In genomic region chr7:91685544-91685943, GRCh38 we compare ENCODE assay signal across 24 cellular contexts.
DNase-seq lines count a peak whose midpoint lies in the region; ATAC-seq and TF ChIP-seq lines count a peak whose summit lies in the region.
"Had no signal": no experiment of that assay in that cellular context is flagged by ENCODE, and none has a peak within 500 bp of the region (broad histone marks: within the 10 kb centered on the region; RNA-seq: fewer than 3 reads in every experiment).

No MANE protein-coding gene starts in this region.

- H3K36me3 ChIP-seq in PC-3 (ENCODE audit: low read depth, low read length), result no peaks in the 10 kb centered on the region
- H3K36me3 ChIP-seq in mesenchymal stem cell (ENCODE audit: control insufficient read depth in 1 of 2, insufficient read depth in 2 of 2, low read depth in 1 of 2, low read length in 2 of 2), result no peaks in the 10 kb centered on the region
- H3K36me3 ChIP-seq: esophagus muscularis mucosa, heart right ventricle, thoracic aorta, vagina had no signal

- no peak overlapping the region for H2AK5ac ChIP-seq in mesenchymal stem cell (ENCODE audit: low read length, severe bottlenecking)

- H3K4me3 ChIP-seq in PC-3 (ENCODE audit: low read length) (no peak overlapping the region), choroid plexus epithelial cell (ENCODE audit: low read depth, low read length) (no peak overlapping the region), mesenchymal stem cell (ENCODE audit: insufficient read depth in 1 of 2, low read depth in 1 of 2, low read length in 2 of 2) (no peak overlapping the region)
- H3K4me3 ChIP-seq: body of pancreas, esophagus muscularis mucosa, heart right ventricle, left ventricle myocardium inferior, thoracic aorta, vagina had no signal

- H3K4me2 ChIP-seq in PC-3 (ENCODE audit: low read length) (no peak overlapping the region), mesenchymal stem cell (ENCODE audit: low read length, poor library complexity, severe bottlenecking) (no peak overlapping the region)

- H3K4me1 ChIP-seq in PC-3 (ENCODE audit: insufficient read depth, low read length) (no peaks in the 10 kb centered on the region), mesenchymal stem cell (ENCODE audit: control insufficient read depth, insufficient read depth, low read depth, low read length) (no peaks in the 10 kb centered on the region)
- H3K4me1 ChIP-seq: body of pancreas, esophagus muscularis mucosa, vagina had no signal

- no peak overlapping the region for H3K18ac ChIP-seq in mesenchymal stem cell (ENCODE audit: low read depth in 1 of 2, low read length in 2 of 2)

- no peak overlapping the region for H2BK120ac ChIP-seq in mesenchymal stem cell (ENCODE audit: low read depth, low read length)

- no peak overlapping the region for H3K23ac ChIP-seq in mesenchymal stem cell (ENCODE audit: low read length in 2 of 2)

- no peak overlapping the region for H3K27ac ChIP-seq in PC-3 (ENCODE audit: low read length)
- no peak overlapping the region for H3K27ac ChIP-seq in mesenchymal stem cell (ENCODE audit: low read length, poor library complexity, severe bottlenecking)
- H3K27ac ChIP-seq: body of pancreas, esophagus muscularis mucosa, heart right ventricle, left ventricle myocardium inferior, thoracic aorta, vagina had no signal

- H3K9ac ChIP-seq in PC-3 (ENCODE audit: low read length) (no peak overlapping the region), mesenchymal stem cell (ENCODE audit: low read length) (peak overlapping the region; percentile 38)

- H2BK5ac ChIP-seq in mesenchymal stem cell (ENCODE audit: low read depth, low read length, poor library complexity, severe bottlenecking), result no peak overlapping the region

- H3K9me3 ChIP-seq in PC-3 (ENCODE audit: low read length) (no peaks in the 10 kb centered on the region), mesenchymal stem cell (ENCODE audit: control insufficient read depth, low read length) (peaks cover 23% of the 10 kb centered on the region)
- H3K9me3 ChIP-seq: vagina had no signal

- H3K9me2 ChIP-seq in PC-3 (replicated peaks; ENCODE audit: low read length), result no peaks in the 10 kb centered on the region

- no peaks in the 10 kb centered on the region for H3F3A ChIP-seq in PC-3 (ENCODE audit: low read length, unreplicated experiment)

- no peaks in the 10 kb centered on the region for H3K27me3 ChIP-seq in PC-3 (ENCODE audit: low read length)
- H3K27me3 ChIP-seq in mesenchymal stem cell (ENCODE audit: control insufficient read depth in 1 of 2, insufficient read depth in 1 of 2, low read length in 2 of 2), result no peaks in the 10 kb centered on the region
- H3K27me3 ChIP-seq: body of pancreas, esophagus muscularis mucosa, heart right ventricle, vagina had no signal

- H2BK12ac ChIP-seq in mesenchymal stem cell (ENCODE audit: low read length in 2 of 2), result no peak overlapping the region

- H3K14ac ChIP-seq in mesenchymal stem cell (ENCODE audit: low read length in 2 of 2), result no peak overlapping the region

- H4K20me1 ChIP-seq in PC-3 (ENCODE audit: low read length), result no peaks in the 10 kb centered on the region

- no peaks in the 10 kb centered on the region for H3K79me2 ChIP-seq in PC-3 (ENCODE audit: low read length)

- no peak overlapping the region for H4K8ac ChIP-seq in mesenchymal stem cell (ENCODE audit: low read length)

- DNase-seq in AG20443 (ENCODE audit: low spot score) (peak; percentile 69), PC-3 (no peak), choroid plexus epithelial cell (ENCODE audit: low read depth) (peak; percentile 83), mesenchymal stem cell (no peak), COR-L47 (lab: John Stamatoyannopoulos, UW) (no peak), putamen (ENCODE audit: low spot score) (no peak), nucleus accumbens (lab: John Stamatoyannopoulos, UW) (no peak)
- no peak for DNase-seq in stimulated activated CD4-positive, alpha-beta T cell treated with anti-CD3 and anti-CD28 coated beads, Interleukin-1b, Interleukin-23, amount 100 ng/mL, for 48 hours
- DNase-seq: activated CD4-positive, alpha-beta T cell treated with anti-CD3 and anti-CD28 coated beads for 48 hours; AML-193; body of pancreas; CD8-positive, alpha-beta memory T cell; effector memory CD4-positive, alpha-beta T cell; GF-D8; heart right ventricle; immature natural killer cell; left ventricle myocardium inferior; NCI-H187; SHP77 treated with DMSO at 0.1 percent for 48 hours had no signal

- H3K79me1 ChIP-seq in mesenchymal stem cell (replicated peaks; ENCODE audit: low read length, poor library complexity, severe bottlenecking), result no peaks in the 10 kb centered on the region

- no peak overlapping the region for H2BK15ac ChIP-seq in mesenchymal stem cell (ENCODE audit: low read depth, poor library complexity, severe bottlenecking)

- BruUV-seq in PC-3 (replicated peaks; lab: Mats Ljungman, UMichigan), result no TSS peak

- CTCF ChIA-PET in PC-3 (lab: Charles Lee), result no interaction called here

- intact Hi-C loops in PC-3 (cut with micrococcal nuclease), result no loop called here

- POLR2A ChIA-PET in PC-3 (lab: Charles Lee; ENCODE audit: unreplicated experiment), result no interaction called here

- H2AFZ ChIP-seq in PC-3 (ENCODE audit: low read length) (no peak overlapping the region), mesenchymal stem cell (ENCODE audit: low read depth, low read length) (no peak overlapping the region)

- TF ChIP-seq CTCF in PC-3 (conservative IDR thresholded peaks at IDR 0.05; ENCODE audit: low read depth, low read length), result no peak
- TF ChIP-seq CTCF in choroid plexus epithelial cell (conservative IDR thresholded peaks at IDR 0.05; ENCODE audit: low read depth, low read length), result no peak

- H4K91ac ChIP-seq in mesenchymal stem cell (ENCODE audit: low read length), result no peak overlapping the region

- no peak overlapping the region for H3K4ac ChIP-seq in mesenchymal stem cell (ENCODE audit: low read depth in 1 of 2, low read length in 2 of 2)

- ATAC-seq in PC-3, result peak; percentile 66
- ATAC-seq: activated naive CD4-positive, alpha-beta T cell treated with anti-CD3 and anti-CD28 coated beads, Interleukin-2, amount 50 U/mL, for 72 hours; body of pancreas; heart right ventricle; stimulated activated memory B cell treated with anti-CD40 and anti-IgM and Interleukin-4, amounts not matched to agents 10 μg/mL and 1 μg/mL and 100 μg/mL, for 72 hours had no signal

- no CpG with 5 or more reads among the region's 1 CpG for WGBS in mesenchymal stem cell

Comparison
In these comparisons a context has a peak if more than half of its experiments do, and no peak if none do; other contexts are left out.
1. DNase-seq: peak in AG20443 (single experiment) and choroid plexus epithelial cell (single experiment); none in PC-3 (single experiment), mesenchymal stem cell (single experiment), COR-L47 (single experiment), putamen (single experiment), nucleus accumbens (0 of 56) and stimulated activated CD4-positive, alpha-beta T cell treated with anti-CD3 and anti-CD28 coated beads, Interleukin-1b, Interleukin-23, amount 100 ng/mL, for 48 hours (single experiment).